ENCODE assay signal across 1 cellular context in the genomic region with DNA sequence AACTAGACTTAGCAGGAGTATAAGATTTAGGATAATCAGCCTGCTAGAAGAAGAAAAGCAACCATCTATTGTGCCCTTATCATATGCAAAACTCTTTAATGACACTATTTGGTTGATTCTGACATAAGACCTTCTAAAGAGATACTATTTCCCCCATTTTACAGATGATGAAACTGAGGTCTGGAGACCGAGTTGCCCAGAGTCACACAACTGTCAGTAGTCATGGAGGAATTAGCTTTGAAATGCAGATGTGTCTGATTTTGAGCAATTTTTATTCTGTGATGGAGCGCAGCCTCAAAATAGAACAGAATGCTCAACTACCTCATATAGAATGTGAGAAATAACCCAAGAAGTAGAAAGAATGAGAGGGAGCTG.
TF ChIP-seq lines count a peak whose summit lies in the region.

No MANE protein-coding gene starts in this region.

TF ChIP-seq in K562, 482 proteins besides CTCF, POLR2A, EP300 and RAD21 (continued from another document and continues in another):
- no peak for TF ChIP-seq TSHZ1 (CRISPR knock-in tag; IDR thresholded peaks at IDR 0.05)
- TF ChIP-seq MYNN (IDR thresholded peaks at IDR 0.05): no peak
- TF ChIP-seq MYNN (CRISPR knock-in tag; IDR thresholded peaks at IDR 0.05): no peak
- no peak for TF ChIP-seq ASH1L (IDR thresholded peaks at IDR 0.05; ENCODE audit: borderline replicate concordance, low read depth, partially characterized antibody)
- TF ChIP-seq BMI1 (IDR thresholded peaks at IDR 0.05; ENCODE audit: low read length): no peak
- TF ChIP-seq EWSR1 (IDR thresholded peaks at IDR 0.05; ENCODE audit: borderline replicate concordance, low read depth, partially characterized antibody): no peak
- no peak for TF ChIP-seq MECOM (CRISPR knock-in tag; IDR thresholded peaks at IDR 0.05)
- TF ChIP-seq, protein P1, sequence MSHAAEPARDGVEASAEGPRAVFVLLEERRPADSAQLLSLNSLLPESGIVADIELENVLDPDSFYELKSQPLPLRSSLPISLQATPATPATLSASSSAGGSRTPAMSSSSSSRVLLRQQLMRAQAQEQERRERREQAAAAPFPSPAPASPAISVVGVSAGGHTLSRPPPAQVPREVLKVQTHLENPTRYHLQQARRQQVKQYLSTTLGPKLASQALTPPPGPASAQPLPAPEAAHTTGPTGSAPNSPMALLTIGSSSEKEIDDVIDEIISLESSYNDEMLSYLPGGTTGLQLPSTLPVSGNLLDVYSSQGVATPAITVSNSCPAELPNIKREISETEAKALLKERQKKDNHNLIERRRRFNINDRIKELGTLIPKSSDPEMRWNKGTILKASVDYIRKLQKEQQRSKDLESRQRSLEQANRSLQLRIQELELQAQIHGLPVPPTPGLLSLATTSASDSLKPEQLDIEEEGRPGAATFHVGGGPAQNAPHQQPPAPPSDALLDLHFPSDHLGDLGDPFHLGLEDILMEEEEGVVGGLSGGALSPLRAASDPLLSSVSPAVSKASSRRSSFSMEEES (CRISPR knock-in tag; IDR thresholded peaks at IDR 0.05): no peak
- 0 out of 2 replicates have a peak, but pooled peaks have one; percentile 47 for TF ChIP-seq KAT7 (CRISPR knock-in tag; IDR thresholded peaks at IDR 0.05; ENCODE audit: borderline replicate concordance)
- TF ChIP-seq POLR2G (IDR thresholded peaks at IDR 0.05; ENCODE audit: low read depth, low read length): no peak
- TF ChIP-seq, protein P2, sequence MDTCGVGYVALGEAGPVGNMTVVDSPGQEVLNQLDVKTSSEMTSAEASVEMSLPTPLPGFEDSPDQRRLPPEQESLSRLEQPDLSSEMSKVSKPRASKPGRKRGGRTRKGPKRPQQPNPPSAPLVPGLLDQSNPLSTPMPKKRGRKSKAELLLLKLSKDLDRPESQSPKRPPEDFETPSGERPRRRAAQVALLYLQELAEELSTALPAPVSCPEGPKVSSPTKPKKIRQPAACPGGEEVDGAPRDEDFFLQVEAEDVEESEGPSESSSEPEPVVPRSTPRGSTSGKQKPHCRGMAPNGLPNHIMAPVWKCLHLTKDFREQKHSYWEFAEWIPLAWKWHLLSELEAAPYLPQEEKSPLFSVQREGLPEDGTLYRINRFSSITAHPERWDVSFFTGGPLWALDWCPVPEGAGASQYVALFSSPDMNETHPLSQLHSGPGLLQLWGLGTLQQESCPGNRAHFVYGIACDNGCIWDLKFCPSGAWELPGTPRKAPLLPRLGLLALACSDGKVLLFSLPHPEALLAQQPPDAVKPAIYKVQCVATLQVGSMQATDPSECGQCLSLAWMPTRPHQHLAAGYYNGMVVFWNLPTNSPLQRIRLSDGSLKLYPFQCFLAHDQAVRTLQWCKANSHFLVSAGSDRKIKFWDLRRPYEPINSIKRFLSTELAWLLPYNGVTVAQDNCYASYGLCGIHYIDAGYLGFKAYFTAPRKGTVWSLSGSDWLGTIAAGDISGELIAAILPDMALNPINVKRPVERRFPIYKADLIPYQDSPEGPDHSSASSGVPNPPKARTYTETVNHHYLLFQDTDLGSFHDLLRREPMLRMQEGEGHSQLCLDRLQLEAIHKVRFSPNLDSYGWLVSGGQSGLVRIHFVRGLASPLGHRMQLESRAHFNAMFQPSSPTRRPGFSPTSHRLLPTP (IDR thresholded peaks at IDR 0.05; ENCODE audit: borderline replicate concordance, extremely low read depth, insufficient read length): no peak
- TF ChIP-seq PCBP2 (IDR thresholded peaks at IDR 0.05; ENCODE audit: low read depth, low read length, poor library complexity, severe bottlenecking): no peak
- no peak for TF ChIP-seq SAFB (IDR thresholded peaks at IDR 0.05; ENCODE audit: borderline replicate concordance, low read depth, low read length)
- no peak for TF ChIP-seq SRSF7 (optimal IDR thresholded peaks at IDR 0.05; ENCODE audit: low read depth, low read length)
- no peak for TF ChIP-seq PURB (CRISPR knock-in tag; IDR thresholded peaks at IDR 0.05; ENCODE audit: low read depth)
- peak; percentile 22; the same call in 1 of the 2 replicates for TF ChIP-seq ZNF24 (IDR thresholded peaks at IDR 0.05)
- TF ChIP-seq RCOR1 (IDR thresholded peaks at IDR 0.05; ENCODE audit: borderline replicate concordance in 1 of 2, low read depth in 2 of 2, low read length in 2 of 2): peak; percentile 31 to 68; a peak in 3 of 4 replicates
- TF ChIP-seq ZNF707 (CRISPR knock-in tag; conservative IDR thresholded peaks at IDR 0.05): no peak
- TF ChIP-seq ZNF224 (CRISPR knock-in tag; IDR thresholded peaks at IDR 0.05): 0 out of 2 replicates have a peak, but pooled peaks have one; percentile 29
- TF ChIP-seq SMARCA5 (IDR thresholded peaks at IDR 0.05): peak; percentile 82
- TF ChIP-seq ZNF830 (CRISPR knock-in tag; IDR thresholded peaks at IDR 0.05): no peak
- TF ChIP-seq SETDB1 (IDR thresholded peaks at IDR 0.05; ENCODE audit: low read length): no peak
- TF ChIP-seq RBM34 (IDR thresholded peaks at IDR 0.05; ENCODE audit: borderline replicate concordance, insufficient read depth, low read length): no peak
- TF ChIP-seq RBM17 (IDR thresholded peaks at IDR 0.05; ENCODE audit: borderline replicate concordance, low read depth, low read length): no peak
- no peak for TF ChIP-seq MAZ (CRISPR knock-in tag; conservative IDR thresholded peaks at IDR 0.05 in 1 of 2, IDR thresholded peaks at IDR 0.05 in 1 of 2)
- TF ChIP-seq, protein P3, sequence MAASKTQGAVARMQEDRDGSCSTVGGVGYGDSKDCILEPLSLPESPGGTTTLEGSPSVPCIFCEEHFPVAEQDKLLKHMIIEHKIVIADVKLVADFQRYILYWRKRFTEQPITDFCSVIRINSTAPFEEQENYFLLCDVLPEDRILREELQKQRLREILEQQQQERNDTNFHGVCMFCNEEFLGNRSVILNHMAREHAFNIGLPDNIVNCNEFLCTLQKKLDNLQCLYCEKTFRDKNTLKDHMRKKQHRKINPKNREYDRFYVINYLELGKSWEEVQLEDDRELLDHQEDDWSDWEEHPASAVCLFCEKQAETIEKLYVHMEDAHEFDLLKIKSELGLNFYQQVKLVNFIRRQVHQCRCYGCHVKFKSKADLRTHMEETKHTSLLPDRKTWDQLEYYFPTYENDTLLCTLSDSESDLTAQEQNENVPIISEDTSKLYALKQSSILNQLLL (CRISPR knock-in tag; IDR thresholded peaks at IDR 0.05; ENCODE audit: borderline replicate concordance): no peak
- no peak for TF ChIP-seq PML (IDR thresholded peaks at IDR 0.05; ENCODE audit: low read length)
- TF ChIP-seq RFX1 (IDR thresholded peaks at IDR 0.05): no peak
- TF ChIP-seq NEUROD1 (IDR thresholded peaks at IDR 0.05; ENCODE audit: borderline replicate concordance, low read depth, low read length, partially characterized antibody): no peak
- no peak for TF ChIP-seq TRIM28 (IDR thresholded peaks at IDR 0.05)
- TF ChIP-seq COPS2 (conservative IDR thresholded peaks at IDR 0.05): no peak
- TF ChIP-seq ZKSCAN8 (CRISPR knock-in tag; IDR thresholded peaks at IDR 0.05): no peak
- TF ChIP-seq TEAD1 (CRISPR knock-in tag; IDR thresholded peaks at IDR 0.05): no peak
- no peak for TF ChIP-seq ATF3 (IDR thresholded peaks at IDR 0.05)
- TF ChIP-seq ATF3 (CRISPR knock-in tag; conservative IDR thresholded peaks at IDR 0.05): no peak
- peak; percentile 84 to 90 for TF ChIP-seq KDM1A (IDR thresholded peaks at IDR 0.05)
- peak; percentile 13 to 79; a peak in 1 of 4 replicates for TF ChIP-seq HDAC1 (IDR thresholded peaks at IDR 0.05)
- TF ChIP-seq CREM (IDR thresholded peaks at IDR 0.05; ENCODE audit: low read depth): no peak
- TF ChIP-seq KLF10 (CRISPR knock-in tag; IDR thresholded peaks at IDR 0.05): no peak
- TF ChIP-seq KDM4B (IDR thresholded peaks at IDR 0.05; ENCODE audit: borderline replicate concordance in 2 of 2, low read depth in 1 of 2): no peak
- no peak for TF ChIP-seq ZNF57 (CRISPR knock-in tag; IDR thresholded peaks at IDR 0.05)
- TF ChIP-seq HDAC2 (IDR thresholded peaks at IDR 0.05): peak; percentile 78; the same call in 1 of the 2 replicates
- TF ChIP-seq CTCFL (IDR thresholded peaks at IDR 0.05; ENCODE audit: borderline replicate concordance, insufficient read depth, low read depth, low read length, poor library complexity, severe bottlenecking): no peak
- TF ChIP-seq CBX2 (IDR thresholded peaks at IDR 0.05; ENCODE audit: insufficient read depth, low read length, poor library complexity, severe bottlenecking): no peak
- TF ChIP-seq ZFP1 (CRISPR knock-in tag; IDR thresholded peaks at IDR 0.05): no peak
- no peak for TF ChIP-seq CBFA2T3 (IDR thresholded peaks at IDR 0.05)
- TF ChIP-seq ZFP91 (CRISPR knock-in tag; IDR thresholded peaks at IDR 0.05): no peak
- no peak for TF ChIP-seq ZNF133 (CRISPR knock-in tag; IDR thresholded peaks at IDR 0.05)
- TF ChIP-seq CBX3 (IDR thresholded peaks at IDR 0.05; ENCODE audit: borderline replicate concordance in 1 of 2, low read length in 2 of 2): peak in 1 of 2 experiments; percentile 65; a peak in 2 of 3 replicates
- no peak for TF ChIP-seq ZNF165 (CRISPR knock-in tag; IDR thresholded peaks at IDR 0.05; ENCODE audit: borderline replicate concordance)
- TF ChIP-seq MAX (CRISPR knock-in tag; IDR thresholded peaks at IDR 0.05): no peak
- peak; percentile 99 for TF ChIP-seq RBM25 (IDR thresholded peaks at IDR 0.05; ENCODE audit: low read depth, low read length, severe bottlenecking)
- no peak for TF ChIP-seq RBM22 (IDR thresholded peaks at IDR 0.05; ENCODE audit: low read depth, low read length, poor library complexity, severe bottlenecking)
- TF ChIP-seq KLF1 (tag; IDR thresholded peaks at IDR 0.05): no peak
- TF ChIP-seq ARHGAP35 (IDR thresholded peaks at IDR 0.05; ENCODE audit: partially characterized antibody): no peak
- TF ChIP-seq HIVEP1 (CRISPR knock-in tag; IDR thresholded peaks at IDR 0.05): no peak
